In the genomic region with DNA sequence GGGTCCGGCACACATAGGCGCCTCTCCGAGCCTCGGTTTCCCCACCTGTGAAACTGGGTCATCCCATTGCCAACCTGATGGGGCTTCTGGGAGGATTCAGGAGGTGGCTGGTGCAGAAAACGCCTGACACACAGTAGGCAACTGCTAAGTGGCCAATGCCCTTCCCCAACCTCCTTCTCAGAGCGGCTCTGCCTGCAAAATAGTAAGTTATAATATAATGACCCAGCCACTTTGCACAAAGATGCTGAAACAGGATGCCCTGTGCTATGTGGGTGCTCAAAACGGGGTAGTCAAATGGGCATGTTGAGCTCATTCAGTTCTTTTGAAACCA, we compare ENCODE assay signal across 8 cellular contexts. TPM values are rescaled to one million over a fixed set of nuclear protein-coding genes. Genes with fewer than 3 reads are reported as not detected.
A peak's percentile ranks its signal among the peaks of the same experiment; 100 is the strongest.
DNase-seq lines count a peak whose midpoint lies in the region; ATAC-seq, FAIRE-seq and TF ChIP-seq lines count a peak whose summit lies in the region.

No MANE protein-coding gene starts in this region.

- CTCF ChIA-PET in CD4-positive, alpha-beta memory T cell (lab: Charles Lee; ENCODE audit: partially characterized antibody), result interaction anchor here (0.6 to 7.3 kb wide), 29 partner anchors 10 to 1893 kb away, joined by 3 to 93 read pairs (median 6); a partner anchor contains a TSS
- CTCF ChIA-PET in H1 (lab: Charles Lee; ENCODE audit: partially characterized antibody), result interaction anchor here (0.8 to 3.0 kb wide), 16 partner anchors 8 to 144 kb away, joined by 3 to 24 read pairs (median 4); no protein-coding TSS in a partner anchor

- TF ChIP-seq CTCF in NB4 (IDR thresholded peaks at IDR 0.05; ENCODE audit: low read depth, low read length), result no peak
- no peak for TF ChIP-seq CTCF in H1 (IDR thresholded peaks at IDR 0.05; ENCODE audit: control extremely low read depth in 1 of 3, insufficient read depth in 1 of 3, low read depth in 1 of 3, low read length in 3 of 3)
- TF ChIP-seq CTCF in neutrophil (IDR thresholded peaks at IDR 0.05), result no peak

- no peaks in the 10 kb centered on the region for H4K20me1 ChIP-seq in H1 (replicated peaks in 1 of 2; ENCODE audit: control insufficient read depth in 1 of 2, insufficient read depth in 2 of 2, low read length in 2 of 2)

- no peak for FAIRE-seq in H1 (lab: Jason Lieb, UNC)

- H3K36me3 Mint-ChIP-seq in CD4-positive, alpha-beta memory T cell, result peaks cover 0 to 2% of the 10 kb centered on the region in 2 donors

- peaks cover 19% of the 10 kb centered on the region for H3K4me1 ChIP-seq in CD4-positive, alpha-beta memory T cell (ENCODE audit: insufficient read depth, low read length)
- peaks cover 0 to 3% (median 1%) of the 10 kb centered on the region in 4 experiments; a peak in 3 of 7 replicates for H3K4me1 ChIP-seq in H1 (replicated peaks in 1 of 4; ENCODE audit: control insufficient read depth in 3 of 4, insufficient read depth in 4 of 4, low read length in 3 of 4)
- H3K4me1 ChIP-seq in neutrophil (ENCODE audit: control insufficient read depth in 1 of 2, insufficient read depth in 1 of 2, low read depth in 1 of 2, low read length in 1 of 2), result peaks cover 12 to 14% of the 10 kb centered on the region in 2 experiments

- H3K79me1 ChIP-seq in H1 (ENCODE audit: low read depth, low read length), result no peaks in the 10 kb centered on the region

- H3K79me2 ChIP-seq in H1 (ENCODE audit: control insufficient read depth in 1 of 2, insufficient read depth in 2 of 2, low read length in 2 of 2), result no peaks in the 10 kb centered on the region

- peak overlapping the region in 4 of 7 donors; percentile 31 to 82 (median 66) for H3K27ac Mint-ChIP-seq in CD4-positive, alpha-beta memory T cell

- TF ChIP-seq RAD21 in H1 (IDR thresholded peaks at IDR 0.05 in 1 of 2, conservative IDR thresholded peaks at IDR 0.05 in 1 of 2; ENCODE audit: low read depth in 2 of 2, low read length in 2 of 2), result no peak

- no peaks in the 10 kb centered on the region for H3K27me3 ChIP-seq in CD4-positive, alpha-beta memory T cell (ENCODE audit: insufficient read depth, low read length)
- H3K27me3 ChIP-seq in H1 (replicated peaks in 1 of 4; ENCODE audit: control insufficient read depth in 3 of 4, extremely low read depth in 1 of 4, insufficient read depth in 3 of 4, low read length in 3 of 4) (no peaks in the 10 kb centered on the region), neutrophil (no peaks in the 10 kb centered on the region)

- no peaks in the 10 kb centered on the region for H3K27me3 Mint-ChIP-seq in CD4-positive, alpha-beta memory T cell

- no peak overlapping the region for H3K18ac ChIP-seq in H1 (ENCODE audit: extremely low read depth, low read length)

- POLR2A ChIA-PET in CD4-positive, alpha-beta memory T cell (lab: Charles Lee; ENCODE audit: partially characterized antibody), result interaction anchor here (0.7 to 4.2 kb wide), 14 partner anchors 23 to 228 kb away, joined by 3 to 52 read pairs (median 6); a partner anchor contains a TSS
- POLR2A ChIA-PET in H1 (lab: Charles Lee; ENCODE audit: partially characterized antibody), result interaction anchor here (0.6 to 3.6 kb wide), 7 partner anchors 10 to 97 kb away, joined by 3 to 19 read pairs (median 4); a partner anchor contains a TSS

- H4K5ac ChIP-seq in H1 (ENCODE audit: insufficient read length, low read depth, low read length), result no peak overlapping the region

- H3K4me2 ChIP-seq in H1 (ENCODE audit: insufficient read depth in 1 of 2, low read depth in 2 of 2, low read length in 2 of 2), result peak overlapping the region; percentile 81 to 89

- no peaks in the 10 kb centered on the region for H3K9me3 Mint-ChIP-seq in CD4-positive, alpha-beta memory T cell

- H2BK15ac ChIP-seq in H1 (ENCODE audit: low read length), result no peak overlapping the region

- H2AFZ ChIP-seq in H1 (ENCODE audit: low read length), result peak overlapping the region; percentile 71; the same call in 1 of the 2 replicates

- 24% methylated on average over 7 of the region's 7 CpGs; no CpG with 5 or more reads in 1 of the 2 experiments for WGBS in H1 (ENCODE audit: extremely low coverage in 1 of 2, insufficient coverage in 1 of 2, insufficient read length in 1 of 2, insufficient replicate concordance in 2 of 2, low coverage in 1 of 2, low lambda C conversion rate in 2 of 2, missing lambda C conversion rate in 1 of 2), 2 experiments

- H3K23me2 ChIP-seq in H1 (ENCODE audit: low read depth, low read length), result peaks cover 5% of the 10 kb centered on the region; the same call in 1 of the 2 replicates

- H3K56ac ChIP-seq in H1 (replicated peaks; ENCODE audit: insufficient read length, low read depth, low read length), result no peak overlapping the region

- H2BK120ac ChIP-seq in H1 (replicated peaks; ENCODE audit: low read depth, low read length), result no peak overlapping the region

- TF ChIP-seq POLR2A in NB4 (IDR thresholded peaks at IDR 0.05; ENCODE audit: extremely low read depth, insufficient read length) (no peak), H1 (IDR thresholded peaks at IDR 0.05; ENCODE audit: control extremely low read depth in 1 of 2, low read depth in 2 of 2, low read length in 2 of 2) (no peak)

- no peaks in the 10 kb centered on the region for H3K36me3 ChIP-seq in CD4-positive, alpha-beta memory T cell (ENCODE audit: insufficient read depth, low read length)
- no peaks in the 10 kb centered on the region for H3K36me3 ChIP-seq in H1 (ENCODE audit: control insufficient read depth in 2 of 4, insufficient read depth in 4 of 4, low read length in 3 of 4)
- no peaks in the 10 kb centered on the region for H3K36me3 ChIP-seq in neutrophil

- peaks cover 9 to 15% (median 10%) of the 10 kb centered on the region in 4 donors for H3K4me1 Mint-ChIP-seq in CD4-positive, alpha-beta memory T cell

- H3K4me3 ChIP-seq in CD4-positive, alpha-beta memory T cell (ENCODE audit: low read length in 2 of 2), result peak overlapping the region; percentile 36 to 60
- peak overlapping the region; percentile 55 for H3K4me3 ChIP-seq in NB4 (ENCODE audit: low read depth, low read length)
- H3K4me3 ChIP-seq in H1 (ENCODE audit: extremely low read depth in 1 of 4, insufficient read depth in 2 of 4, low read depth in 3 of 4, low read length in 4 of 4), result peak overlapping the region; percentile 65 to 83 (median 68)
- peak overlapping the region; percentile 80 to 87 for H3K4me3 ChIP-seq in neutrophil (ENCODE audit: low read depth in 1 of 2, low read length in 1 of 2)

- no peak for ATAC-seq in GM21515 (IDR thresholded peaks at IDR 0.05; ENCODE audit: unreplicated experiment)

- H3K14ac ChIP-seq in H1 (ENCODE audit: insufficient read length), result no peak overlapping the region

- H3K23ac ChIP-seq in H1 (ENCODE audit: insufficient read length), result no peak overlapping the region

- no peak overlapping the region for H3K4ac ChIP-seq in H1 (replicated peaks; ENCODE audit: insufficient read length, low read depth, low read length)

- H2BK12ac ChIP-seq in H1 (ENCODE audit: low read depth, low read length), result no peak overlapping the region

- H2BK5ac ChIP-seq in H1 (ENCODE audit: low read depth, low read length), result no peak overlapping the region

- intact Hi-C loops in CD4-positive, alpha-beta memory T cell (cut with micrococcal nuclease), result loop anchor here (1.0 to 2.0 kb wide), 4 partner anchors 23 to 167 kb away; a partner anchor contains a TSS

- no peak for TF ChIP-seq EP300 in H1 (IDR thresholded peaks at IDR 0.05; ENCODE audit: borderline replicate concordance in 1 of 2, low read depth in 2 of 2, low read length in 2 of 2)

- H3K9me3 ChIP-seq in CD4-positive, alpha-beta memory T cell (ENCODE audit: control insufficient read depth in 1 of 2, low read length in 2 of 2), result no peaks in the 10 kb centered on the region
- no peaks in the 10 kb centered on the region for H3K9me3 ChIP-seq in H1 (ENCODE audit: insufficient read depth in 2 of 2, low read depth in 1 of 2, low read length in 1 of 2)
- no peaks in the 10 kb centered on the region for H3K9me3 ChIP-seq in neutrophil

- no peak overlapping the region for H4K91ac ChIP-seq in H1 (replicated peaks; ENCODE audit: insufficient read length, low read length)

- peak overlapping the region; percentile 53; the same call in 1 of the 2 replicates for H4K8ac ChIP-seq in H1 (ENCODE audit: extremely low read depth, insufficient read depth, low read length)

- H3K27ac ChIP-seq in CD4-positive, alpha-beta memory T cell (ENCODE audit: low read depth, low read length), result peak overlapping the region; percentile 55
- H3K27ac ChIP-seq in H1 (ENCODE audit: low read depth, low read length) (no peak overlapping the region), neutrophil (peak overlapping the region; percentile 53)

- peak overlapping the region in 2 of 4 experiments; percentile 4 to 45; a peak in 2 of 7 replicates for H3K9ac ChIP-seq in H1 (replicated peaks in 1 of 4; ENCODE audit: extremely low read depth in 1 of 4, low read depth in 3 of 4, low read length in 3 of 4)

- H3K4me3 Mint-ChIP-seq in CD4-positive, alpha-beta memory T cell, result peak overlapping the region; percentile 54 to 83 (median 78)

- no peak overlapping the region for H2BK20ac ChIP-seq in H1 (ENCODE audit: low read length)

- no peak overlapping the region for H2AK5ac ChIP-seq in H1 (ENCODE audit: low read depth, low read length)

- DNase-seq in CD4-positive, alpha-beta memory T cell, result no peak
- no peak for DNase-seq in NB4 (ENCODE audit: low read depth)
- DNase-seq in H1 (ENCODE audit: low read depth in 1 of 2, low spot score in 2 of 2), result no peak
- DNase-seq in DMS79 (lab: John Stamatoyannopoulos, UW), result no peak
- no peak for DNase-seq in A172 (ENCODE audit: low spot score)
- DNase-seq in GM19240 (ENCODE audit: insufficient read length, low spot score), result no peak

RNA-seq across cellular contexts. Expression of a gene that starts 0.5 kb away (rescaled TPM):
- 10 to 100 TPM; 25.5 to 30.3 TPM for total RNA-seq in CD4-positive, alpha-beta memory T cell
- polyA plus RNA-seq in CD4-positive, alpha-beta memory T cell, result 10 to 100 TPM; 46.0 to 60.9 TPM
- 18.5 and 19.7 TPM in 2 replicates for total RNA-seq in H1 (2021; fragmentation: NEBNext Ultra II Directional; extraction: Animal tissue kit (Norgen Biotek cat#: 25700))
- polyA plus RNA-seq in H1 (2011; rRNA removed), result 46.2 and 49.2 TPM in 2 replicates
- 29.6 TPM for polyA plus RNA-seq in H1 (2011; cell fraction: cytosol; rRNA removed)
- polyA plus RNA-seq in H1 (2011; cell fraction: nucleus; rRNA removed), result 45.3 TPM
- polyA plus RNA-seq in H1 (2012, experiment 1 of 2), result 15.8 to 27.5 TPM (median 23.1 TPM) in 4 replicates
- polyA plus RNA-seq in H1 (2012, experiment 2 of 2), result 24.2 TPM
- polyA plus RNA-seq in H1 (2013, experiment 1 of 2), result 20.2 TPM
- polyA plus RNA-seq in H1 (2013, experiment 2 of 2), result 22.7 TPM
- polyA minus RNA-seq in H1 (2011; rRNA and poly(A)+ RNA removed), result 9.8 and 10.3 TPM in 2 replicates
- 17.5 TPM for polyA minus RNA-seq in H1 (2011; cell fraction: cytosol; rRNA and poly(A)+ RNA removed)
- polyA minus RNA-seq in H1 (2011; cell fraction: nucleus; rRNA and poly(A)+ RNA removed), result 11.9 TPM
- total RNA-seq in A172 (2014; rRNA removed; shearing (Covaris generic)), result 53.3 and 80.8 TPM in 2 replicates

RNA-seq across cellular contexts. Expression of a gene that starts 23.4 kb away (rescaled TPM):
- 100 to 1,000 TPM; 107 to 109 TPM for total RNA-seq in CD4-positive, alpha-beta memory T cell
- 10 to 100 TPM; 40.2 to 87.0 TPM for polyA plus RNA-seq in CD4-positive, alpha-beta memory T cell
- total RNA-seq in H1 (2021; fragmentation: NEBNext Ultra II Directional; extraction: Animal tissue kit (Norgen Biotek cat#: 25700)), result 85.8 and 90.2 TPM in 2 replicates
- polyA plus RNA-seq in H1 (2011; rRNA removed), result 50.2 and 87.6 TPM in 2 replicates
- polyA plus RNA-seq in H1 (2011; cell fraction: cytosol; rRNA removed), result 66.3 TPM
- polyA plus RNA-seq in H1 (2011; cell fraction: nucleus; rRNA removed), result 142 TPM
- 99.9 to 136 TPM (median 123 TPM) in 4 replicates for polyA plus RNA-seq in H1 (2012, experiment 1 of 2)
- 83.6 TPM for polyA plus RNA-seq in H1 (2012, experiment 2 of 2)
- polyA plus RNA-seq in H1 (2013, experiment 1 of 2), result 70.9 TPM
- polyA plus RNA-seq in H1 (2013, experiment 2 of 2), result 71.1 TPM
- 34.8 and 71.2 TPM in 2 replicates for polyA minus RNA-seq in H1 (2011; rRNA and poly(A)+ RNA removed)
- polyA minus RNA-seq in H1 (2011; cell fraction: cytosol; rRNA and poly(A)+ RNA removed), result 68.0 TPM
- polyA minus RNA-seq in H1 (2011; cell fraction: nucleus; rRNA and poly(A)+ RNA removed), result 56.6 TPM
- 3.1 and 8.0 TPM in 2 replicates for total RNA-seq in A172 (2014; rRNA removed; shearing (Covaris generic))

RNA-seq across cellular contexts. Expression of a gene that starts 31.2 kb away (rescaled TPM):
- 100 to 1,000 TPM; 197 to 199 TPM for total RNA-seq in CD4-positive, alpha-beta memory T cell
- polyA plus RNA-seq in CD4-positive, alpha-beta memory T cell, result 100 to 1,000 TPM; 206 to 245 TPM
- total RNA-seq in H1 (2021; fragmentation: NEBNext Ultra II Directional; extraction: Animal tissue kit (Norgen Biotek cat#: 25700)), result 448 and 474 TPM in 2 replicates
- polyA plus RNA-seq in H1 (2011; rRNA removed), result 375 and 545 TPM in 2 replicates
- polyA plus RNA-seq in H1 (2011; cell fraction: cytosol; rRNA removed), result 450 TPM
- polyA plus RNA-seq in H1 (2011; cell fraction: nucleus; rRNA removed), result 336 TPM
- polyA plus RNA-seq in H1 (2012, experiment 1 of 2), result 448 to 587 TPM (median 510 TPM) in 4 replicates
- 158 TPM for polyA plus RNA-seq in H1 (2012, experiment 2 of 2)
- 203 TPM for polyA plus RNA-seq in H1 (2013, experiment 1 of 2)
- polyA plus RNA-seq in H1 (2013, experiment 2 of 2), result 197 TPM
- polyA minus RNA-seq in H1 (2011; rRNA and poly(A)+ RNA removed), result 127 and 140 TPM in 2 replicates
- polyA minus RNA-seq in H1 (2011; cell fraction: cytosol; rRNA and poly(A)+ RNA removed), result 226 TPM
- polyA minus RNA-seq in H1 (2011; cell fraction: nucleus; rRNA and poly(A)+ RNA removed), result 170 TPM
- 97.9 and 102 TPM in 2 replicates for total RNA-seq in A172 (2014; rRNA removed; shearing (Covaris generic))

RNA-seq across cellular contexts. Expression of a gene that starts 49.6 kb away (rescaled TPM):
- not detected for total RNA-seq in CD4-positive, alpha-beta memory T cell
- polyA plus RNA-seq in CD4-positive, alpha-beta memory T cell, result not detected
- total RNA-seq in H1 (2021; fragmentation: NEBNext Ultra II Directional; extraction: Animal tissue kit (Norgen Biotek cat#: 25700)), result 1.8 and 2.3 TPM in 2 replicates
- polyA plus RNA-seq in H1 (2011; rRNA removed), result 5.1 and 6.5 TPM in 2 replicates
- polyA plus RNA-seq in H1 (2011; cell fraction: cytosol; rRNA removed), result 3.7 TPM
- 6.2 TPM for polyA plus RNA-seq in H1 (2011; cell fraction: nucleus; rRNA removed)
- 2.0 to 4.6 TPM (median 3.8 TPM) in 4 replicates for polyA plus RNA-seq in H1 (2012, experiment 1 of 2)
- polyA plus RNA-seq in H1 (2012, experiment 2 of 2), result 3.5 TPM
- 2.8 TPM for polyA plus RNA-seq in H1 (2013, experiment 1 of 2)
- polyA plus RNA-seq in H1 (2013, experiment 2 of 2), result 2.3 TPM
- polyA minus RNA-seq in H1 (2011; rRNA and poly(A)+ RNA removed), result 0.69 and 1.4 TPM in 2 replicates
- 1.5 TPM for polyA minus RNA-seq in H1 (2011; cell fraction: cytosol; rRNA and poly(A)+ RNA removed)
- polyA minus RNA-seq in H1 (2011; cell fraction: nucleus; rRNA and poly(A)+ RNA removed), result 6.7 TPM
- total RNA-seq in A172 (2014; rRNA removed; shearing (Covaris generic)), result not detected in 2 replicates
